1 cellular context compared by ENCODE assay signal in genomic region chr9:124491049-124491975, GRCh38.
TF ChIP-seq lines count a peak whose summit lies in the region.

No MANE protein-coding gene starts in this region.

TF ChIP-seq in HepG2, 621 proteins besides CTCF, POLR2A, EP300 and RAD21:
- TF ChIP-seq HNRNPH1 (optimal IDR thresholded peaks at IDR 0.05; ENCODE audit: low read depth, low read length), result peak; percentile 17
- 0 out of 2 replicates have a peak, but pooled peaks have one; percentile 39 for TF ChIP-seq TARDBP (CRISPR knock-in tag; IDR thresholded peaks at IDR 0.05)
- TF ChIP-seq, protein P1, sequence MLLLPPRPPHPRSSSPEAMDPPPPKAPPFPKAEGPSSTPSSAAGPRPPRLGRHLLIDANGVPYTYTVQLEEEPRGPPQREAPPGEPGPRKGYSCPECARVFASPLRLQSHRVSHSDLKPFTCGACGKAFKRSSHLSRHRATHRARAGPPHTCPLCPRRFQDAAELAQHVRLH (CRISPR knock-in tag; IDR thresholded peaks at IDR 0.05; ENCODE audit: borderline replicate concordance, low read depth), result no peak
- TF ChIP-seq RBFOX2 (IDR thresholded peaks at IDR 0.05; ENCODE audit: low read depth, low read length), result 0 out of 2 replicates have a peak, but pooled peaks have one; percentile 36
- TF ChIP-seq AGO2 (optimal IDR thresholded peaks at IDR 0.05; ENCODE audit: low read depth, low read length), result peak; percentile 84
